In the genomic region with DNA sequence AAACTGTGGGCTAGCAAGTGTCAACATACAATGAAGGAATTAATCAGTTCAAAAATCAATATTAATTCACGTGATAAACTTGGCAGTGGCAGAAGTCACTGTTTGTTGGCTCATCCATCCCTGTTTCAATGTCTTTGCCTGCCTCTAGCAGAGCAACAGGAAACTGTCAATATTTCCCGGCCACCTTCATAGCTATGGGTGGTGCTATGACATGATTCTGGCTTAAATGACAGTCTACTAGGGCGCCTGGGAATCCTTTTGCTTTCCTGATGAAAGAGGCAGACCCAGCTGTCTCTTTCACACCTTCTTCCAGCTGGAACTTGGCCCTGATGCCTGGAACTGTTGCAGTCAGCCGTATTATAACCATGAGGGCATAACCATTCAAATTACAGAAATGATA, we compare ENCODE assay signal across 30 cellular contexts.
DNase-seq lines count a peak whose midpoint lies in the region; ATAC-seq and TF ChIP-seq lines count a peak whose summit lies in the region.
"Had no signal": no experiment of that assay in that cellular context is flagged by ENCODE, and none has a peak within 500 bp of the region (broad histone marks: within the 10 kb centered on the region; RNA-seq: fewer than 3 reads in every experiment).

No MANE protein-coding gene starts in this region.

- dilution Hi-C loops in IMR-90 (cut with HindIII; ENCODE audit: low sequenced_read_pairs, unreplicated experiment): no loop called here

- H3K36me3 ChIP-seq in IMR-90 (ENCODE audit: control insufficient read depth, insufficient read depth, low read length) (no peaks in the 10 kb centered on the region), prostate gland (no peaks in the 10 kb centered on the region)
- no peaks in the 10 kb centered on the region for H3K36me3 ChIP-seq in CD8-positive, alpha-beta memory T cell (ENCODE audit: insufficient read depth, low read length)
- H3K36me3 ChIP-seq: brain microvascular endothelial cell, left ventricle myocardium inferior, neutrophil, sigmoid colon, transverse colon had no signal

- TF ChIP-seq CTCF in IMR-90 (conservative IDR thresholded peaks at IDR 0.05; ENCODE audit: low read depth, low read length): no peak
- TF ChIP-seq CTCF in prostate gland (IDR thresholded peaks at IDR 0.05): no peak

- H3K27ac ChIP-seq in IMR-90 (ENCODE audit: insufficient read depth, low read length): no peak overlapping the region
- H3K27ac ChIP-seq in prostate gland: peak overlapping the region in 1 of 2 donors; percentile 16
- no peak overlapping the region for H3K27ac ChIP-seq in CD8-positive, alpha-beta memory T cell (ENCODE audit: low read depth, low read length)
- H3K27ac ChIP-seq: brain microvascular endothelial cell, C4-2B, foreskin keratinocyte, left ventricle myocardium inferior, neutrophil, PC-9, sigmoid colon, transverse colon had no signal

- peaks cover 0 to 7% of the 10 kb centered on the region in 2 experiments; a peak in 2 of 4 replicates for H3K79me1 ChIP-seq in IMR-90 (ENCODE audit: low read depth in 1 of 2, low read length in 2 of 2)

- peaks cover 3% of the 10 kb centered on the region; the same call in 1 of the 2 replicates for H3K4me1 ChIP-seq in IMR-90 (ENCODE audit: control insufficient read depth, insufficient read depth, low read length)
- no peaks in the 10 kb centered on the region for H3K4me1 ChIP-seq in prostate gland (replicated peaks)
- no peaks in the 10 kb centered on the region for H3K4me1 ChIP-seq in CD8-positive, alpha-beta memory T cell (ENCODE audit: insufficient read depth, low read length)

- no peaks in the 10 kb centered on the region for H3K9me1 ChIP-seq in IMR-90 (ENCODE audit: insufficient read depth, low read length)

- H2BK5ac ChIP-seq in IMR-90 (ENCODE audit: low read depth, low read length, poor library complexity, severe bottlenecking): no peak overlapping the region

- H3K27ac Mint-ChIP-seq in CD8-positive, alpha-beta memory T cell: no peak overlapping the region
- H3K27ac Mint-ChIP-seq: activated CD4-positive, alpha-beta memory T cell treated with anti-CD3 and anti-CD28 coated beads for 36 hours; activated naive CD4-positive, alpha-beta T cell treated with anti-CD3 and anti-CD28 coated beads, Interleukin-2, amount 10 ng/mL, durations not matched to agents 7 days and 5 days; endodermal cell; HFFc6 had no signal

- no peak overlapping the region; the same call in 1 of the 2 replicates for H2AK5ac ChIP-seq in IMR-90 (ENCODE audit: low read depth, low read length)

- no peak for TF ChIP-seq RAD21 in IMR-90 (IDR thresholded peaks at IDR 0.05; ENCODE audit: low read length)

- intact Hi-C loops in IMR-90 (cut with micrococcal nuclease) (no loop called here), prostate gland (cut with DNase I) (no loop called here)

- peak overlapping the region; percentile 36; the same call in 2 of the 3 replicates for H2BK15ac ChIP-seq in IMR-90 (ENCODE audit: low read depth, low read length)

- WGBS in IMR-90 (ENCODE audit: extremely low coverage in 2 of 2, insufficient read length in 1 of 2), 2 experiments: 40% methylated on average over 3 of the region's 4 CpGs; no CpG with 5 or more reads in 1 of the 2 experiments
- 38% methylated on average over 4 of the region's 4 CpGs for WGBS in prostate gland

- H3K4me2 ChIP-seq in IMR-90 (ENCODE audit: low read depth, low read length): no peak overlapping the region
- H3K4me2 ChIP-seq: PC-9 had no signal

- no peaks in the 10 kb centered on the region for H3K27me3 ChIP-seq in IMR-90 (ENCODE audit: control insufficient read depth, insufficient read depth, low read length)
- no peaks in the 10 kb centered on the region for H3K27me3 ChIP-seq in prostate gland (replicated peaks; ENCODE audit: insufficient read depth)
- H3K27me3 ChIP-seq in CD8-positive, alpha-beta memory T cell (ENCODE audit: insufficient read depth, low read length, poor library complexity, severe bottlenecking): no peaks in the 10 kb centered on the region
- H3K27me3 ChIP-seq: brain microvascular endothelial cell, foreskin keratinocyte, sigmoid colon, transverse colon had no signal

- H3K23ac ChIP-seq in IMR-90 (ENCODE audit: low read depth, low read length): no peak overlapping the region

- no peaks in the 10 kb centered on the region for H3K36me3 Mint-ChIP-seq in CD8-positive, alpha-beta memory T cell
- H3K36me3 Mint-ChIP-seq: activated CD4-positive, alpha-beta memory T cell treated with anti-CD3 and anti-CD28 coated beads for 36 hours; activated naive CD4-positive, alpha-beta T cell treated with anti-CD3 and anti-CD28 coated beads, Interleukin-2, amount 10 ng/mL, durations not matched to agents 7 days and 5 days had no signal

- CTCF ChIA-PET in IMR-90 (lab: Yijun Ruan, JAX): interaction anchor here (0.7 kb wide), 1 partner anchor 37 kb away, joined by 3 read pairs; no protein-coding TSS in a partner anchor
- CTCF ChIA-PET in CD8-positive, alpha-beta memory T cell (lab: Charles Lee): no interaction called here

- ATAC-seq in IMR-90 (ENCODE audit: low read depth): no peak
- no peak for ATAC-seq in GM19035 (IDR thresholded peaks at IDR 0.05; ENCODE audit: unreplicated experiment)
- ATAC-seq: esophagus mucosa, foreskin keratinocyte had no signal

- no peak for TF ChIP-seq POLR2A in IMR-90 (IDR thresholded peaks at IDR 0.05; ENCODE audit: low read depth, low read length)
- TF ChIP-seq POLR2A in prostate gland (IDR thresholded peaks at IDR 0.05): no peak

- H3K9ac ChIP-seq in IMR-90 (ENCODE audit: low read depth, low read length): no peak overlapping the region

- in situ Hi-C loops in IMR-90 (cut with MboI; ENCODE audit: low sequenced_read_pairs): no loop called here

- peak overlapping the region in 1 of 2 experiments; percentile 2; a peak in 1 of 4 replicates for H4K8ac ChIP-seq in IMR-90 (ENCODE audit: low read depth in 2 of 2, low read length in 2 of 2)

- H4K91ac ChIP-seq in IMR-90 (ENCODE audit: insufficient read depth, low read depth, low read length): no peak overlapping the region

- H3K4me3 Mint-ChIP-seq in CD8-positive, alpha-beta memory T cell: no peak overlapping the region
- H3K4me3 Mint-ChIP-seq: activated CD4-positive, alpha-beta memory T cell treated with anti-CD3 and anti-CD28 coated beads for 36 hours; activated naive CD4-positive, alpha-beta T cell treated with anti-CD3 and anti-CD28 coated beads, Interleukin-2, amount 10 ng/mL, durations not matched to agents 7 days and 5 days; endodermal cell; HFFc6 had no signal

- peak overlapping the region; percentile 7 for H2AFZ ChIP-seq in IMR-90 (replicated peaks; ENCODE audit: low read length, poor library complexity)
- H2AFZ ChIP-seq: PC-9 had no signal

- DNase-seq in DMS 273 treated with DMSO at 0.1 percent for 48 hours (lab: John Stamatoyannopoulos, UW): peak; percentile 13
- DNase-seq in IMR-90: no peak
- DNase-seq in NCI-H69 (lab: John Stamatoyannopoulos, UW): peak; percentile 24
- peak; percentile 47 for DNase-seq in mucosa of gallbladder (ENCODE audit: low spot score)
- no peak for DNase-seq in prostate gland (ENCODE audit: low spot score)
- DNase-seq in CD8-positive, alpha-beta memory T cell: no peak
- DNase-seq: activated CD4-positive, alpha-beta memory T cell treated with anti-CD3 and anti-CD28 coated beads for 36 hours; activated CD4-positive, CD25-positive, alpha-beta regulatory T cell treated with anti-CD3 and anti-CD28 coated beads, Interleukin-2, amount 50 U/mL, for 72 hours; activated CD8-positive, alpha-beta memory T cell treated with anti-CD3 and anti-CD28 coated beads, Interleukin-2, amount 50 U/mL, for 48 hours; activated naive CD4-positive, alpha-beta T cell treated with anti-CD3 and anti-CD28 coated beads, Interleukin-2, amount 10 ng/mL, durations not matched to agents 7 days and 5 days; amygdala; brain microvascular endothelial cell; cerebellar nuclear complex; dermis blood vessel endothelial cell; endodermal cell; foreskin keratinocyte; GOT3; head of caudate nucleus; HFFc6; left ventricle myocardium inferior; NK-92 treated with Interleukin-12 subunit alpha and Interleukin-12 subunit beta, amount 100 ng/mL, for 24 hours; PC-9; SIG-M5; sigmoid colon; stimulated activated CD4-positive, alpha-beta T cell treated with anti-CD3 and anti-CD28 coated beads, Interleukin-4, amount 100 ng/mL, for 1 hour; transverse colon had no signal

- H3K4me1 Mint-ChIP-seq in CD8-positive, alpha-beta memory T cell: peaks cover 3 to 9% (median 5%) of the 10 kb centered on the region in 3 donors
- H3K4me1 Mint-ChIP-seq: endodermal cell had no signal

- H3K56ac ChIP-seq in IMR-90 (ENCODE audit: extremely low read depth, insufficient read depth, low read length): no peak overlapping the region

- BruUV-seq in IMR-90 (replicated peaks; lab: Mats Ljungman, UMichigan): no TSS peak

- POLR2A ChIA-PET in IMR-90 (lab: Charles Lee; ENCODE audit: unreplicated experiment): interaction anchor here (0.6 to 1.0 kb wide), 2 partner anchors 19 to 187 kb away, joined by 3 to 4 read pairs; no protein-coding TSS in a partner anchor
- POLR2A ChIA-PET in CD8-positive, alpha-beta memory T cell (lab: Charles Lee): no interaction called here

- peaks cover 12 to 27% of the 10 kb centered on the region in 2 donors for H3K27me3 Mint-ChIP-seq in CD8-positive, alpha-beta memory T cell

- H3K4ac ChIP-seq in IMR-90 (ENCODE audit: low read depth, low read length): peak overlapping the region; percentile 41; the same call in 1 of the 2 replicates

- H3K18ac ChIP-seq in IMR-90 (ENCODE audit: low read depth, low read length): no peak overlapping the region

- H3K14ac ChIP-seq in IMR-90 (replicated peaks; ENCODE audit: low read depth, low read length): peak overlapping the region; percentile 29; the same call in 1 of the 2 replicates

- no peaks in the 10 kb centered on the region for H3K9me3 ChIP-seq in IMR-90 (ENCODE audit: control insufficient read depth, insufficient read depth, low read length)
- H3K9me3 ChIP-seq in prostate gland: no peaks in the 10 kb centered on the region
- H3K9me3 ChIP-seq in CD8-positive, alpha-beta memory T cell (ENCODE audit: low read length): no peaks in the 10 kb centered on the region
- H3K9me3 ChIP-seq: left ventricle myocardium inferior, neutrophil, sigmoid colon, transverse colon had no signal

- H4K20me1 ChIP-seq in IMR-90 (ENCODE audit: insufficient read depth, low read length): no peaks in the 10 kb centered on the region

- peak overlapping the region; percentile 3; the same call in 1 of the 2 replicates for H2BK20ac ChIP-seq in IMR-90 (ENCODE audit: low read depth, low read length)

- H3K4me3 ChIP-seq in IMR-90 (ENCODE audit: insufficient read depth, low read depth, low read length) (no peak overlapping the region), prostate gland (no peak overlapping the region)
- H3K4me3 ChIP-seq in CD8-positive, alpha-beta memory T cell (ENCODE audit: low read length): no peak overlapping the region
- H3K4me3 ChIP-seq: left ventricle myocardium inferior, PC-9, sigmoid colon, transverse colon had no signal

- peak overlapping the region; percentile 58; the same call in 1 of the 2 replicates for H2BK120ac ChIP-seq in IMR-90 (ENCODE audit: low read depth, low read length)

- H4K5ac ChIP-seq in IMR-90 (ENCODE audit: low read depth, low read length): no peak overlapping the region

- no peak overlapping the region for H2AK9ac ChIP-seq in IMR-90 (replicated peaks; ENCODE audit: low read depth, low read length, poor library complexity)

- H3K9me3 Mint-ChIP-seq in CD8-positive, alpha-beta memory T cell: peaks cover 0 to 7% (median 2%) of the 10 kb centered on the region in 5 donors
- H3K9me3 Mint-ChIP-seq: activated naive CD4-positive, alpha-beta T cell treated with anti-CD3 and anti-CD28 coated beads, Interleukin-2, amount 10 ng/mL, durations not matched to agents 7 days and 5 days had no signal

Comparison
In these comparisons a context has a peak if more than half of its experiments do, and no peak if none do; other contexts are left out.
1. DNase-seq: peak in DMS 273 treated with DMSO at 0.1 percent for 48 hours (single experiment), NCI-H69 (single experiment) and mucosa of gallbladder (single experiment); none in IMR-90 (single experiment), prostate gland (single experiment) and CD8-positive, alpha-beta memory T cell (0 of 5).